ENCODE assay signal across 8 cellular contexts in the genomic region with DNA sequence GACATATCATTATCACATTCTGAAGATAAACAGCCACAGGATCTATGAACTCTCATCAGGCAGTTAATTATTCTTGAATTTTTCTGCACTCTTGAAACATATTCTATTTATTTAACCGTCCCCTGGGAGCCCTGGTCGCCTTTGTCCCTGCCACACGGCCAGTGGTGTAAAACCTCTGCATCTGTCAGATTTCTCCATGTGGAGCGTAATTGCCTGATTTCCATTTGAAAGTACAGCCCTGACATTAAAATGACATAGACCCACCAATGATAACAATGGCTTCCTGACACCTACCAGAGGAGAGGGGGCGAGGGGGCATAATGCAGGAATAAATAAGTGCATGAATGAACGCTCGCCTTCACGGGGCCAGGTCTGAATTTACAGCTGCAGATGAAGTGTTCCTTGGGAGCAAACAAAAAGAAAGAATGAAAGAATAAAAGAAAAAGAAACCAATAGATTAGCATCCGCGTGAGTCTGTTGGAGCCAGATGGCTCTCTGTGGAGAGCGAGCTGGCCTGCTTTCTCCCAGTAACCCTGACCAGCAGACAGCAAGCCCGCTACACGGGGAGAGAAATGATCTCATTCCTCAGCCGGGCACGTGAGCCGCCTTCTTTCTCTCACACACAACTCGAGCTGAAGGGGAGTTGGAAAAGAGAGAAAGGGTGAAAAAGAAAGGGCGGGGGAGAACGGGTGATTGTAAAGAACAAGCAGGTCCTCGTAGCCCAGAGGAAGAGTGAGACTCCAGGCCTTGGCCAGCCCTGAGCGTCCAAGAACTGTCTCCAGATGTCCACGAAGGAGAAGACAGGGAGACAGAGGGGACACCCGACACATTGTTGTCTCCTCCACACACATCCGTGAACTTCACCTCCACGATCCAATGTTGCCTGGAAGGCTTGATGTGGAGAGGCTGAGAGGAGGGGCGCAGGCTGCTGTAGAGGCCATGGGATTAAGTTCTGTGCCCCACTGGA.
DNase-seq lines count a peak whose midpoint lies in the region; ATAC-seq and TF ChIP-seq lines count a peak whose summit lies in the region.

No MANE protein-coding gene starts in this region.

- ATAC-seq in CD4-positive, CD25-positive, alpha-beta regulatory T cell (ENCODE audit: low read depth in 2 of 2) = no peak
- no peak for ATAC-seq in HG02571 (IDR thresholded peaks at IDR 0.05; ENCODE audit: unreplicated experiment)

- H2AFZ ChIP-seq in neural cell (ENCODE audit: low read depth, low read length) = peak overlapping the region; percentile 66

- H3K9ac ChIP-seq in neural cell (ENCODE audit: low read length) = peak overlapping the region; percentile 79

- no peaks in the 10 kb centered on the region for H3K36me3 ChIP-seq in CD4-positive, CD25-positive, alpha-beta regulatory T cell (ENCODE audit: control insufficient read depth, insufficient read depth, low read length)
- H3K36me3 ChIP-seq in neural cell (ENCODE audit: insufficient read depth, low read length) = no peaks in the 10 kb centered on the region
- no peaks in the 10 kb centered on the region for H3K36me3 ChIP-seq in spleen

- no peaks in the 10 kb centered on the region for H3K9me2 ChIP-seq in neural cell (ENCODE audit: insufficient read depth, low read length)

- peaks cover 0 to 5% (median 2%) of the 10 kb centered on the region in 7 donors for H3K9me3 Mint-ChIP-seq in CD4-positive, CD25-positive, alpha-beta regulatory T cell

- no peak for TF ChIP-seq POLR2A in spleen (IDR thresholded peaks at IDR 0.05)

- no peaks in the 10 kb centered on the region for H3K27me3 ChIP-seq in CD4-positive, CD25-positive, alpha-beta regulatory T cell (ENCODE audit: control insufficient read depth, insufficient read depth, low read length)
- no peaks in the 10 kb centered on the region for H3K27me3 ChIP-seq in neural cell (ENCODE audit: insufficient read depth, low read depth, low read length)
- H3K27me3 ChIP-seq in spleen (replicated peaks in 1 of 7) = no peaks in the 10 kb centered on the region

- intact Hi-C loops in spleen (cut with DNase I; ENCODE audit: low total_unique reads) = no loop called here

- peak; percentile 97 for TF ChIP-seq EP300 in neural cell (conservative IDR thresholded peaks at IDR 0.05; ENCODE audit: poor library complexity, severe bottlenecking)

- no peak for TF ChIP-seq RAD21 in neural cell (conservative IDR thresholded peaks at IDR 0.05)

- H3K4me3 Mint-ChIP-seq in CD4-positive, CD25-positive, alpha-beta regulatory T cell = no peak overlapping the region

- no peaks in the 10 kb centered on the region for H3K36me3 Mint-ChIP-seq in CD4-positive, CD25-positive, alpha-beta regulatory T cell

- H3K9me3 ChIP-seq in CD4-positive, CD25-positive, alpha-beta regulatory T cell (ENCODE audit: control insufficient read depth in 2 of 2, low read length in 2 of 2) = no peaks in the 10 kb centered on the region
- H3K9me3 ChIP-seq in neural cell (ENCODE audit: low read length) = no peaks in the 10 kb centered on the region
- H3K9me3 ChIP-seq in spleen = no peaks in the 10 kb centered on the region

- 80 to 87% (median 85%) methylated on average over 26 of the region's 26 CpGs for WGBS in spleen, 5 donors

- TF ChIP-seq CTCF in neural cell (IDR thresholded peaks at IDR 0.05; ENCODE audit: poor library complexity, severe bottlenecking) (no peak), spleen (IDR thresholded peaks at IDR 0.05 in 8 of 11, conservative IDR thresholded peaks at IDR 0.05 in 3 of 11) (no peak)

- H3K4me1 Mint-ChIP-seq in CD4-positive, CD25-positive, alpha-beta regulatory T cell = peaks cover 9 to 36% (median 21%) of the 10 kb centered on the region in 4 donors

- no peak for DNase-seq in CD4-positive, CD25-positive, alpha-beta regulatory T cell
- DNase-seq in NCI-H187 treated with DMSO at 0.1 percent for 48 hours (lab: John Stamatoyannopoulos, UW) (peak; percentile 39), epidermal melanocyte (ENCODE audit: insufficient read length, low spot score) (peak; percentile 36), spleen (no peak), mesenteric fat pad (ENCODE audit: low spot score) (no peak), H4 (ENCODE audit: low spot score) (no peak)

- H3K4me3 ChIP-seq in CD4-positive, CD25-positive, alpha-beta regulatory T cell (ENCODE audit: low read depth, low read length) = no peak overlapping the region
- H3K4me3 ChIP-seq in neural cell (ENCODE audit: low read length) (peak overlapping the region; percentile 55), spleen (no peak overlapping the region)

- no peaks in the 10 kb centered on the region for H3K79me2 ChIP-seq in neural cell (replicated peaks; ENCODE audit: insufficient read depth, low read length)

- H3K27me3 Mint-ChIP-seq in CD4-positive, CD25-positive, alpha-beta regulatory T cell = no peaks in the 10 kb centered on the region

- H3K4me2 ChIP-seq in neural cell (ENCODE audit: low read length) = peak overlapping the region; percentile 50

- H3K27ac Mint-ChIP-seq in CD4-positive, CD25-positive, alpha-beta regulatory T cell = peak overlapping the region; percentile 76 to 88 (median 84)

- H3K27ac ChIP-seq in CD4-positive, CD25-positive, alpha-beta regulatory T cell (ENCODE audit: insufficient read depth, low read length, poor library complexity, severe bottlenecking) = no peak overlapping the region
- H3K27ac ChIP-seq in neural cell (ENCODE audit: low read length) (peak overlapping the region; percentile 97), spleen (no peak overlapping the region)

- H3F3A ChIP-seq in neural cell (ENCODE audit: insufficient read depth, low read length, poor library complexity, severe bottlenecking) = peaks cover 20% of the 10 kb centered on the region

- H4K20me1 ChIP-seq in neural cell (ENCODE audit: insufficient read depth) = no peaks in the 10 kb centered on the region

- H3K4me1 ChIP-seq in CD4-positive, CD25-positive, alpha-beta regulatory T cell (ENCODE audit: control insufficient read depth, insufficient read depth, low read length, poor library complexity, severe bottlenecking) = peaks cover 15% of the 10 kb centered on the region
- peaks cover 7 to 24% (median 15%) of the 10 kb centered on the region in 6 donors for H3K4me1 ChIP-seq in spleen

TF ChIP-seq in neural cell, 6 proteins besides CTCF, POLR2A, EP300 and RAD21:
- TF ChIP-seq REST (IDR thresholded peaks at IDR 0.05; ENCODE audit: borderline replicate concordance) (peak; percentile 89), EZH2 (IDR thresholded peaks at IDR 0.05; ENCODE audit: borderline replicate concordance, insufficient read depth, low read length, poor library complexity, severe bottlenecking) (no peak), TAF1 (IDR thresholded peaks at IDR 0.05; ENCODE audit: low read depth) (peak; percentile 79), SMC3 (conservative IDR thresholded peaks at IDR 0.05; ENCODE audit: poor library complexity) (no peak), POLR2AphosphoS5 (IDR thresholded peaks at IDR 0.05) (peak; percentile 79)
TF ChIP-seq in neural cell: peak in this region for 3.

Comparison
In these comparisons a context has a peak if more than half of its experiments do, and no peak if none do; other contexts are left out.
1. DNase-seq: peak in NCI-H187 treated with DMSO at 0.1 percent for 48 hours (single experiment) and epidermal melanocyte (single experiment); none in CD4-positive, CD25-positive, alpha-beta regulatory T cell (0 of 3), spleen (single experiment), mesenteric fat pad (single experiment) and H4 (single experiment).